In the genomic region with DNA sequence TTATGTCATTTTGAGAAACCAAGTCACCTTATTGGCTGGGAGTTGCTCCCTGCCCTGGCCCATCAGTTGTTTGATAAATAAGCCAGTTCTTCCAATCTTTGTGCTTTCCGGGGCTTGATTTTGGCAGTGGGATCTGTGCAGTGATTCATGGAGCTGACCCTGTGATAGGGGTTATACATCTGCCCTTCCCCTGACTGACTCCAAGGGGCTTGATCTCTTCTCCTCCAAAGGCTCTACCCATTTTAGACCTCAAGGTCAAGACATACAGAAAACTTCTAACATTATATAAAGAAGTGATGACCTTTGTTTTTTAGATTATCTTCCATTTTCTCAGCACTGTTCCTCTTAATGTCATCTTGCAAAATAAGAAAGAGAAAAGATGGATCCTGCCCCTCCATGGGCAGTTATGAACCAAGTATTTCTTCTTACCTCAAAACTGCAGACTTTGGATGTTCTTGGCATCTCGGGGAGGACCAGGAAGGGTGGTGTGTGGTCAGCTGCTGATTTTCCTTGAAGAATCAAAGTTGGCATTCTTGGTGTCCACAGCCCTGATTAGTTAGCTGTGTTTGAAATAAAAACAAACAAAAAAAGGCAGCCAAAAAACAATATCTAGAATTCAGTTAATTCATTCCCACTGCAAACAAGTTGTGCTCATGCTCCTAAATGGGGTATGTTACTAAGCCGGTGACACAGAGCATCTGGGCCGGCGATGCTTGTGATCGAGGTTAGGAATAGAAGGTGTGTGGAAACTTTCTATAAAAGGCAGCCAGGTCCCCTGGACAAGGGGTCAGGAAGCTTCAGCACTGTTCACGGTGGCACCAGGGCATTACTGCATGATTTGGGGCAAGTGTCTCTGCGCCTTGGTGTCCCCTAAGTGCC, we compare ENCODE assay signal across 13 cellular contexts.
DNase-seq lines count a peak whose midpoint lies in the region; ATAC-seq, FAIRE-seq and TF ChIP-seq lines count a peak whose summit lies in the region.
"Had no signal": no experiment of that assay in that cellular context is flagged by ENCODE, and none has a peak within 500 bp of the region (broad histone marks: within the 10 kb centered on the region; RNA-seq: fewer than 3 reads in every experiment).

No MANE protein-coding gene starts in this region.

- no peak for FAIRE-seq in kidney (lab: Jason Lieb, UNC)

- intact Hi-C loops in kidney (cut with DNase I): no loop called here

- DNase-seq in AG20443 (ENCODE audit: low spot score): peak; percentile 24
- no peak for DNase-seq in caudate nucleus (lab: John Stamatoyannopoulos, UW)
- no peak for DNase-seq in kidney
- DNase-seq in SIG-M5 treated with dmso at 0.1 percent for 504 hours (lab: John Stamatoyannopoulos, UW; ENCODE audit: unreplicated experiment): no peak
- DNase-seq: activated B cell treated with CpG ODN at 0.5 μM for 24 hours; activated T-cell treated with anti-CD3 and anti-CD28 coated beads, Interleukin-2, amount 50 U/mL, for 1 hour; AML-193; endodermal cell had no signal

- H3K4me3 ChIP-seq in kidney (ENCODE audit: low read length in 2 of 2) (no peak overlapping the region), skin epidermis (no peak overlapping the region)

- H3K27ac ChIP-seq in caudate nucleus (ENCODE audit: low read depth, low read length) (peak overlapping the region; percentile 93), kidney (ENCODE audit: low read depth in 2 of 2, low read length in 2 of 2) (peak overlapping the region; percentile 51), skin epidermis (peak overlapping the region in 12 of 21 experiments; percentile 24 to 81 (median 66))
- H3K27ac ChIP-seq: HL-60 had no signal

- ATAC-seq in GM19351 (IDR thresholded peaks at IDR 0.05; ENCODE audit: unreplicated experiment) (no peak), HG03457 (IDR thresholded peaks at IDR 0.05; ENCODE audit: unreplicated experiment) (no peak), GM21737 (IDR thresholded peaks at IDR 0.05; ENCODE audit: unreplicated experiment) (no peak)

- no peak for TF ChIP-seq CTCF in kidney (IDR thresholded peaks at IDR 0.05; ENCODE audit: borderline replicate concordance, extremely low read depth, insufficient read depth)

- H3K9ac ChIP-seq in kidney (ENCODE audit: low read length in 2 of 2): no peak overlapping the region

- H3K4me1 ChIP-seq in kidney (ENCODE audit: control insufficient read depth in 1 of 2, insufficient read depth in 1 of 2, low read depth in 1 of 2, low read length in 2 of 2): peaks cover 8 to 9% of the 10 kb centered on the region in 2 donors

- no peaks in the 10 kb centered on the region for H3K9me3 ChIP-seq in kidney (ENCODE audit: control insufficient read depth in 1 of 2, low read length in 2 of 2)

- H3K36me3 ChIP-seq in kidney (ENCODE audit: control insufficient read depth in 1 of 2, insufficient read depth in 2 of 2, low read length in 2 of 2): no peaks in the 10 kb centered on the region
